12 cellular contexts compared by ENCODE assay signal in the genomic region with DNA sequence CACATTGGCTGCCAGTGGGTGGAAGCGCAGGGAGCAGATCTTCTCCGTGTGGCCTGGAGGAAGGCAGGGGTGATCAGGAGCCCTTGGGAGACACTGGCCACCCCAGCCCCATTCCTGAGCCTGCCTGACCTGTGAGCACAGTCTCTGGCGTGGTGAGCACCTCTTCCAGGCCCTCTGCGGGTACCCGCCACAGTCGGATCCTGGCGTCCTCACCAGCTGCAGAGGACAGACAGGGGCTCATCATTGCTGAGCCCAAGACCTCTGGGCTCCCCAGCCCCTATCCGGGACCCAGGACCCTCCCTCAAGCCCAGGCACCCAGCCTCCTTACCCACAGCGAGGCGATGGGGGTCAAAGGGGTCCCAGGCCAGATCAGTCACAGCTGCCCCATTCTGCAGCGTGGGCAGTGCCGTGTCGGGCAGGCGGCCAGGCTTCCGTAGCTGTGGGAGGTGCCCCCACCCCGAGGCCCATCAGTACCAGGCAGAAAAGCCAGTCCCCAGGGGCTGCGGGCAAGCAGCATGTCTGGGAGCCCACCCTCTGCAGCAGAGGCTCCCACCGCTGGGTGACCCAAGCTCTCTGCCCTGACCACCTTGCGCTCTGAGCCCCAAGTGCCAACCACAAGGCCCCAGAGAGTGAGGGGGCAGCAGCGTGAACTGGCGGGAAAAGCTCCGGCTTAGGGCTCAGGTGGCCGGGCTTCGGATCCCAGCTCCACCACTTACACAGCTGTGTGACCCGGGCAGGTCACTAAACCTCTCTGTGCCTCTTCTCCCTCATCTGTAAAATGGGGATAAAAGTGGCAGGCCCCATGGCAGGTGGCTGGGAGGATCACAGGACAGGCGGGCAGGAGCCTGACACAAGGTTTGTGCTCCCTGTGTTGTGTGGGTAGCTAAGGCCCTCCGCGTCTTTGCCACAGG.
"Had no signal": no experiment of that assay in that cellular context is flagged by ENCODE, and none has a peak within 500 bp of the region (broad histone marks: within the 10 kb centered on the region; RNA-seq: fewer than 3 reads in every experiment).

No MANE protein-coding gene starts in this region.

- H3K27ac ChIP-seq: colonic mucosa, foreskin keratinocyte, left lung, suprapubic skin, transverse colon, vagina had no signal

- H3K27me3 ChIP-seq: colonic mucosa, foreskin keratinocyte, left lung, suprapubic skin, transverse colon, vagina had no signal

- H3K4me1 ChIP-seq: colonic mucosa, foreskin keratinocyte, left lung, transverse colon had no signal

- H3K9me3 ChIP-seq: colonic mucosa, left lung, suprapubic skin, transverse colon, vagina had no signal

- DNase-seq: activated CD4-positive, CD25-positive, alpha-beta regulatory T cell treated with anti-CD3 and anti-CD28 coated beads, Interleukin-2, amount 50 U/mL, for 72 hours; activated gamma-delta T cell; caudate nucleus; colonic mucosa; foreskin keratinocyte; hippocampal formation; T-helper 1 cell; T1000; transverse colon had no signal

- H3K4me3 ChIP-seq: colonic mucosa, left lung, suprapubic skin, transverse colon, vagina had no signal

- H3K36me3 ChIP-seq: colonic mucosa had no signal
